In the genomic region with DNA sequence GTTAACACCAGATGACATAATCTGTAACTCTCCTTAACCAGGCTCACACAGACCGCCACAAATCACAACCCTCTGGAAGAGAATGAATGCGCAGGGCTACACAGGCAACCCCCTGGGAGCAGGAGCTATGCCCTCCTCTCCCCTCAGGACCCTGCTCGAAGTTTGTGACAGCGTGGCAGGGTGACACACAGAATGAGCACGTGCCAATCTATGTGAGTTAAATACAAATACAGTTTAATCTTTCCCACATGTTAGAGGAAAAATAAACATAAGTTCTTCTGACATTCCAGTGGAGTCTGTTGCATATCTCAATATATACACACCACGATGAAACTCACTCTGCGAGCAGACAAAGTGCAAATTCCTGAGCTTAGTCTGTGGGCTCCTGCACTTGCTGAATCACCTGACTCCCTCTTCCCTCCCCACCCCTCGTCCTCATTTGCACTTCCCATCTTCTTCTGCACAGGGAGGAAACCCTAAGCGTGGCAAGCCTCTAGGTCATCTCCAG, we compare ENCODE assay signal across 15 cellular contexts. TPM values are rescaled to one million over a fixed set of nuclear protein-coding genes. Genes with fewer than 3 reads are reported as not detected.
DNase-seq lines count a peak whose midpoint lies in the region; ATAC-seq and TF ChIP-seq lines count a peak whose summit lies in the region.
"Had no signal": no experiment of that assay in that cellular context is flagged by ENCODE, and none has a peak within 500 bp of the region (broad histone marks: within the 10 kb centered on the region; RNA-seq: fewer than 3 reads in every experiment).

No MANE protein-coding gene starts in this region.

- no peak overlapping the region for H4K8ac ChIP-seq in mesenchymal stem cell (ENCODE audit: low read length)

- H3K4me3 Mint-ChIP-seq in Caco-2 (ENCODE audit: unreplicated experiment): peak overlapping the region; percentile 53
- H3K4me3 Mint-ChIP-seq: T-helper 1 cell treated with Interleukin-12 subunit alpha and Interleukin-12 subunit beta and Interleukin-4 antibody, amounts not matched to agents 30 μg/mL and 1 μg/mL, for 36 hours had no signal

- WGBS in mesenchymal stem cell: 10% methylated on average over 7 of the region's 9 CpGs

- H3K27ac Mint-ChIP-seq in Caco-2 (ENCODE audit: unreplicated experiment): peak overlapping the region; percentile 87
- H3K27ac Mint-ChIP-seq: progenitor cell of endocrine pancreas; T-helper 1 cell treated with Interleukin-12 subunit alpha and Interleukin-12 subunit beta and Interleukin-4 antibody, amounts not matched to agents 30 μg/mL and 1 μg/mL, for 36 hours had no signal

- no peak overlapping the region for H2AFZ ChIP-seq in mesenchymal stem cell (ENCODE audit: low read depth, low read length)

- H2BK15ac ChIP-seq in mesenchymal stem cell (ENCODE audit: low read depth, poor library complexity, severe bottlenecking): no peak overlapping the region

- no peak overlapping the region for H3K14ac ChIP-seq in mesenchymal stem cell (ENCODE audit: low read length in 2 of 2)

- CTCF ChIA-PET in Caco-2 (lab: Charles Lee): no interaction called here
- CTCF ChIA-PET in GM10248 (lab: Yijun Ruan, JAX): interaction anchor here (0.8 to 1.5 kb wide), 2 partner anchors 8 to 11 kb away, joined by 3 to 5 read pairs; no protein-coding TSS in a partner anchor

- DNase-seq in Caco-2: peak; percentile 90 to 95
- peak; percentile 49 for DNase-seq in MG63
- DNase-seq in dedifferentiated amniotic fluid mesenchymal stem cell (ENCODE audit: extremely low spot score): peak; percentile 90
- DNase-seq in mesenchymal stem cell: peak; percentile 90
- DNase-seq in GM10248 (ENCODE audit: extremely low spot score): no peak
- DNase-seq in COR-L47 (lab: John Stamatoyannopoulos, UW): no peak
- no peak for DNase-seq in CD1c-positive myeloid dendritic cell (ENCODE audit: extremely low spot score)
- DNase-seq: activated CD8-positive, alpha-beta memory T cell treated with anti-CD3 and anti-CD28 coated beads, Interleukin-2, amount 50 U/mL, for 48 hours; left ventricle myocardium inferior; NCI-H1436 treated with DMSO at 0.1 percent for 48 hours had no signal

- no peaks in the 10 kb centered on the region for H3K27me3 Mint-ChIP-seq in Caco-2 (ENCODE audit: insufficient read depth, unreplicated experiment)
- H3K27me3 Mint-ChIP-seq: progenitor cell of endocrine pancreas had no signal

- H3K79me1 ChIP-seq in mesenchymal stem cell (replicated peaks; ENCODE audit: low read length, poor library complexity, severe bottlenecking): peaks cover 29% of the 10 kb centered on the region

- POLR2A ChIA-PET in Caco-2 (lab: Charles Lee): interaction anchor here (1.5 kb wide), 1 partner anchor 36 kb away, joined by 4 read pairs; no protein-coding TSS in a partner anchor
- POLR2A ChIA-PET in GM10248 (lab: Yijun Ruan, JAX): no interaction called here

- H3K18ac ChIP-seq in mesenchymal stem cell (ENCODE audit: low read depth in 1 of 2, low read length in 2 of 2): peak overlapping the region in 1 of 2 experiments; percentile 84

- no peak overlapping the region for H3K9ac ChIP-seq in mesenchymal stem cell (ENCODE audit: low read length)

- H3K4me1 Mint-ChIP-seq in Caco-2 (ENCODE audit: low read depth, unreplicated experiment): peaks cover 29% of the 10 kb centered on the region

- peak overlapping the region; percentile 42 for H3K27ac ChIP-seq in mesenchymal stem cell (ENCODE audit: low read length, poor library complexity, severe bottlenecking)
- H3K27ac ChIP-seq: ascending aorta, left ventricle myocardium inferior had no signal

- H2BK5ac ChIP-seq in mesenchymal stem cell (ENCODE audit: low read depth, low read length, poor library complexity, severe bottlenecking): no peak overlapping the region

- H3K4me3 ChIP-seq in Caco-2 (ENCODE audit: low read depth, low read length): peak overlapping the region; percentile 18
- no peak overlapping the region for H3K4me3 ChIP-seq in MG63
- no peak overlapping the region for H3K4me3 ChIP-seq in mesenchymal stem cell (ENCODE audit: insufficient read depth in 1 of 2, low read depth in 1 of 2, low read length in 2 of 2)
- H3K4me3 ChIP-seq: ascending aorta, left ventricle myocardium inferior had no signal

- H3K36me3 Mint-ChIP-seq in Caco-2 (ENCODE audit: insufficient read depth, unreplicated experiment): peaks cover 56% of the 10 kb centered on the region

- H3K4me1 ChIP-seq in Caco-2: peaks cover 50% of the 10 kb centered on the region
- H3K4me1 ChIP-seq in mesenchymal stem cell (ENCODE audit: control insufficient read depth, insufficient read depth, low read depth, low read length): peaks cover 7% of the 10 kb centered on the region
- H3K4me1 ChIP-seq: ascending aorta, left ventricle myocardium inferior had no signal

- TF ChIP-seq CTCF in Caco-2 (IDR thresholded peaks at IDR 0.05; ENCODE audit: insufficient read depth in 1 of 2, low read depth in 1 of 2, low read length in 1 of 2, severe bottlenecking in 1 of 2, unreplicated experiment in 1 of 2): no peak
- TF ChIP-seq CTCF in GM10248 (IDR thresholded peaks at IDR 0.05; ENCODE audit: control extremely low read depth, extremely low read depth, low read depth, missing control alignments): no peak

- no peak overlapping the region for H2AK5ac ChIP-seq in mesenchymal stem cell (ENCODE audit: low read length, severe bottlenecking)

- H3K9me3 Mint-ChIP-seq in Caco-2 (ENCODE audit: unreplicated experiment): no peaks in the 10 kb centered on the region
- H3K9me3 Mint-ChIP-seq: T-helper 1 cell treated with Interleukin-12 subunit alpha and Interleukin-12 subunit beta and Interleukin-4 antibody, amounts not matched to agents 30 μg/mL and 1 μg/mL, for 36 hours had no signal

- no peak overlapping the region for H2BK120ac ChIP-seq in mesenchymal stem cell (ENCODE audit: low read depth, low read length)

- H3K9me3 ChIP-seq in Caco-2: no peaks in the 10 kb centered on the region
- H3K9me3 ChIP-seq in MG63: no peaks in the 10 kb centered on the region
- H3K9me3 ChIP-seq in mesenchymal stem cell (ENCODE audit: control insufficient read depth, low read length): no peaks in the 10 kb centered on the region
- H3K9me3 ChIP-seq: ascending aorta, left ventricle myocardium inferior had no signal

- peak overlapping the region in 1 of 2 experiments; percentile 67 for H3K4ac ChIP-seq in mesenchymal stem cell (ENCODE audit: low read depth in 1 of 2, low read length in 2 of 2)

- H3K4me2 ChIP-seq in mesenchymal stem cell (ENCODE audit: low read length, poor library complexity, severe bottlenecking): no peak overlapping the region

- BruUV-seq in Caco-2 (replicated peaks; lab: Mats Ljungman, UMichigan): TSS peak; percentile 91

- H4K91ac ChIP-seq in mesenchymal stem cell (ENCODE audit: low read length): no peak overlapping the region

- peak overlapping the region in 1 of 2 experiments; percentile 63 for H2BK12ac ChIP-seq in mesenchymal stem cell (ENCODE audit: low read length in 2 of 2)

- no peaks in the 10 kb centered on the region; the same call in 1 of the 2 replicates for H3K36me3 ChIP-seq in Caco-2 (ENCODE audit: control insufficient read depth, insufficient read depth, low read length)
- H3K36me3 ChIP-seq in MG63: peaks cover 9% of the 10 kb centered on the region; the same call in 1 of the 2 replicates
- H3K36me3 ChIP-seq in mesenchymal stem cell (ENCODE audit: control insufficient read depth in 1 of 2, insufficient read depth in 2 of 2, low read depth in 1 of 2, low read length in 2 of 2): no peaks in the 10 kb centered on the region
- H3K36me3 ChIP-seq: ascending aorta, left ventricle myocardium inferior had no signal

- no peak overlapping the region for H3K23ac ChIP-seq in mesenchymal stem cell (ENCODE audit: low read length in 2 of 2)

- H3K27me3 ChIP-seq in Caco-2 (replicated peaks; ENCODE audit: control insufficient read depth, insufficient read depth, low read length): no peaks in the 10 kb centered on the region
- no peaks in the 10 kb centered on the region for H3K27me3 ChIP-seq in MG63
- H3K27me3 ChIP-seq in mesenchymal stem cell (ENCODE audit: control insufficient read depth in 1 of 2, insufficient read depth in 1 of 2, low read length in 2 of 2): no peaks in the 10 kb centered on the region
- H3K27me3 ChIP-seq: ascending aorta had no signal

- no peak for ATAC-seq in GM21723 (IDR thresholded peaks at IDR 0.05; ENCODE audit: unreplicated experiment)
- ATAC-seq: esophagus mucosa had no signal

- intact Hi-C loops in Caco-2 (cut with micrococcal nuclease; ENCODE audit: unreplicated experiment): loop anchor here (1.0 to 2.0 kb wide), 3 partner anchors 13 to 51 kb away; no protein-coding TSS in a partner anchor

RNA-seq across cellular contexts. Expression of gene BCAT1, which starts 37.6 kb away (rescaled TPM):
- 391 and 432 TPM in 2 replicates for total RNA-seq in Caco-2 (2022)
- total RNA-seq in MG63 (2014; rRNA removed; shearing (Covaris generic); ENCODE audit: low replicate concordance): 49.6 and 61.5 TPM in 2 replicates
- 65.2 TPM for polyA plus RNA-seq in mesenchymal stem cell (2013, experiment 1 of 2)
- polyA plus RNA-seq in mesenchymal stem cell (2013, experiment 2 of 2): 68.3 TPM

Comparison
In these comparisons a context has a peak if more than half of its experiments do, and no peak if none do; other contexts are left out.
1. DNase-seq: peak in Caco-2 (2 of 2), MG63 (single experiment), dedifferentiated amniotic fluid mesenchymal stem cell (single experiment) and mesenchymal stem cell (single experiment); none in GM10248 (single experiment), COR-L47 (single experiment) and CD1c-positive myeloid dendritic cell (single experiment).